Comparison of ENCODE assay signal across 2 cellular contexts in genomic region chr2:241505781-241506201, GRCh38.
TF ChIP-seq lines count a peak whose summit lies in the region.

No MANE protein-coding gene starts in this region.

TF ChIP-seq in SK-N-SH, 30 proteins besides CTCF, POLR2A, EP300 and RAD21 (continued from another document):
- TF ChIP-seq, protein P1, sequence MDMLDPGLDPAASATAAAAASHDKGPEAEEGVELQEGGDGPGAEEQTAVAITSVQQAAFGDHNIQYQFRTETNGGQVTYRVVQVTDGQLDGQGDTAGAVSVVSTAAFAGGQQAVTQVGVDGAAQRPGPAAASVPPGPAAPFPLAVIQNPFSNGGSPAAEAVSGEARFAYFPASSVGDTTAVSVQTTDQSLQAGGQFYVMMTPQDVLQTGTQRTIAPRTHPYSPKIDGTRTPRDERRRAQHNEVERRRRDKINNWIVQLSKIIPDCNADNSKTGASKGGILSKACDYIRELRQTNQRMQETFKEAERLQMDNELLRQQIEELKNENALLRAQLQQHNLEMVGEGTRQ (IDR thresholded peaks at IDR 0.05; ENCODE audit: borderline replicate concordance, low read depth, low read length), result no peak
- no peak for TF ChIP-seq TCF12 (IDR thresholded peaks at IDR 0.05)
- no peak for TF ChIP-seq GATA2 (CRISPR knock-in tag; IDR thresholded peaks at IDR 0.05)
- TF ChIP-seq, protein P2, sequence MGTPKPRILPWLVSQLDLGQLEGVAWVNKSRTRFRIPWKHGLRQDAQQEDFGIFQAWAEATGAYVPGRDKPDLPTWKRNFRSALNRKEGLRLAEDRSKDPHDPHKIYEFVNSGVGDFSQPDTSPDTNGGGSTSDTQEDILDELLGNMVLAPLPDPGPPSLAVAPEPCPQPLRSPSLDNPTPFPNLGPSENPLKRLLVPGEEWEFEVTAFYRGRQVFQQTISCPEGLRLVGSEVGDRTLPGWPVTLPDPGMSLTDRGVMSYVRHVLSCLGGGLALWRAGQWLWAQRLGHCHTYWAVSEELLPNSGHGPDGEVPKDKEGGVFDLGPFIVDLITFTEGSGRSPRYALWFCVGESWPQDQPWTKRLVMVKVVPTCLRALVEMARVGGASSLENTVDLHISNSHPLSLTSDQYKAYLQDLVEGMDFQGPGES (IDR thresholded peaks at IDR 0.05; ENCODE audit: low read depth, low read length), result no peak
- TF ChIP-seq CHD2 (IDR thresholded peaks at IDR 0.05; ENCODE audit: low read length, partially characterized antibody), result no peak
- no peak for TF ChIP-seq PBX3 (IDR thresholded peaks at IDR 0.05)
- TF ChIP-seq JUND (IDR thresholded peaks at IDR 0.05), result no peak
- no peak for TF ChIP-seq SMC3 (IDR thresholded peaks at IDR 0.05; ENCODE audit: low read depth, low read length)
- TF ChIP-seq TEAD4 (IDR thresholded peaks at IDR 0.05; ENCODE audit: borderline replicate concordance, insufficient read depth), result no peak
- no peak for TF ChIP-seq RXRA (IDR thresholded peaks at IDR 0.05; ENCODE audit: borderline replicate concordance, low read depth)

TF ChIP-seq in SK-N-SH treated with all-trans-retinoic acid at 6 μM for 48 hours, 23 proteins besides CTCF, POLR2A, EP300 and RAD21 (continued from another document):
- no peak for TF ChIP-seq PATZ1 (CRISPR knock-in tag; IDR thresholded peaks at IDR 0.05; ENCODE audit: borderline replicate concordance)
- TF ChIP-seq CSDC2 (CRISPR knock-in tag; IDR thresholded peaks at IDR 0.05), result no peak
- TF ChIP-seq, protein P3, sequence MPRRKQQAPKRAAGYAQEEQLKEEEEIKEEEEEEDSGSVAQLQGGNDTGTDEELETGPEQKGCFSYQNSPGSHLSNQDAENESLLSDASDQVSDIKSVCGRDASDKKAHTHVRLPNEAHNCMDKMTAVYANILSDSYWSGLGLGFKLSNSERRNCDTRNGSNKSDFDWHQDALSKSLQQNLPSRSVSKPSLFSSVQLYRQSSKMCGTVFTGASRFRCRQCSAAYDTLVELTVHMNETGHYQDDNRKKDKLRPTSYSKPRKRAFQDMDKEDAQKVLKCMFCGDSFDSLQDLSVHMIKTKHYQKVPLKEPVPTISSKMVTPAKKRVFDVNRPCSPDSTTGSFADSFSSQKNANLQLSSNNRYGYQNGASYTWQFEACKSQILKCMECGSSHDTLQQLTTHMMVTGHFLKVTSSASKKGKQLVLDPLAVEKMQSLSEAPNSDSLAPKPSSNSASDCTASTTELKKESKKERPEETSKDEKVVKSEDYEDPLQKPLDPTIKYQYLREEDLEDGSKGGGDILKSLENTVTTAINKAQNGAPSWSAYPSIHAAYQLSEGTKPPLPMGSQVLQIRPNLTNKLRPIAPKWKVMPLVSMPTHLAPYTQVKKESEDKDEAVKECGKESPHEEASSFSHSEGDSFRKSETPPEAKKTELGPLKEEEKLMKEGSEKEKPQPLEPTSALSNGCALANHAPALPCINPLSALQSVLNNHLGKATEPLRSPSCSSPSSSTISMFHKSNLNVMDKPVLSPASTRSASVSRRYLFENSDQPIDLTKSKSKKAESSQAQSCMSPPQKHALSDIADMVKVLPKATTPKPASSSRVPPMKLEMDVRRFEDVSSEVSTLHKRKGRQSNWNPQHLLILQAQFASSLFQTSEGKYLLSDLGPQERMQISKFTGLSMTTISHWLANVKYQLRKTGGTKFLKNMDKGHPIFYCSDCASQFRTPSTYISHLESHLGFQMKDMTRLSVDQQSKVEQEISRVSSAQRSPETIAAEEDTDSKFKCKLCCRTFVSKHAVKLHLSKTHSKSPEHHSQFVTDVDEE (CRISPR knock-in tag; IDR thresholded peaks at IDR 0.05), result no peak
TF ChIP-seq in SK-N-SH treated with all-trans-retinoic acid at 6 μM for 48 hours: peak in this region for 0.
